ENCODE assay signal across 8 cellular contexts in genomic region chrX:48521353-48522243, GRCh38. TPM values are rescaled to one million over a fixed set of nuclear protein-coding genes. Genes with fewer than 3 reads are reported as not detected.
A peak's percentile ranks its signal among the peaks of the same experiment; 100 is the strongest.
DNase-seq lines count a peak whose midpoint lies in the region; ATAC-seq and TF ChIP-seq lines count a peak whose summit lies in the region.

EBP (plus strand) TSS chrX:48521808; CDS start chrX:48523772, 1,964 bp downstream.

- H3K36me3 ChIP-seq in OCI-LY1 (ENCODE audit: insufficient read depth, low read length): peaks cover 27% of the 10 kb centered on the region

- no TSS peak for BruUV-seq in Calu3 (replicated peaks; lab: Mats Ljungman, UMichigan)

- no peaks in the 10 kb centered on the region for H3K9me3 ChIP-seq in OCI-LY1 (ENCODE audit: low read length)

- peak within 1 kb of the TSS; percentile 99 for H3K4me3 ChIP-seq in OCI-LY1 (ENCODE audit: low read depth, low read length, poor library complexity, severe bottlenecking)

- TF ChIP-seq CTCF in Calu3 (IDR thresholded peaks at IDR 0.05; ENCODE audit: unreplicated experiment): no peak
- no peak for TF ChIP-seq CTCF in OCI-LY1 (IDR thresholded peaks at IDR 0.05; ENCODE audit: low read length)
- TF ChIP-seq CTCF in endothelial cell (IDR thresholded peaks at IDR 0.05; ENCODE audit: unreplicated experiment): no peak

- H3K4me1 ChIP-seq in OCI-LY1 (ENCODE audit: insufficient read depth, low read length, severe bottlenecking): peaks cover 27% of the 10 kb centered on the region

- peaks cover 12% of the 10 kb centered on the region for H3K4me1 Mint-ChIP-seq in Calu3 (ENCODE audit: low read depth, unreplicated experiment)
- peaks cover 3% of the 10 kb centered on the region for H3K4me1 Mint-ChIP-seq in endothelial cell (ENCODE audit: unreplicated experiment)

- H3K27ac ChIP-seq in OCI-LY1 (ENCODE audit: low read depth, low read length, poor library complexity, severe bottlenecking): peak within 1 kb of the TSS; percentile 65

- DNase-seq in Calu3 (peak; percentile 95), HuH-7 (ENCODE audit: low spot score) (peak; percentile 97), endothelial cell (ENCODE audit: low spot score) (peak; percentile 77), midbrain (lab: John Stamatoyannopoulos, UW) (peak; percentile 78)
- DNase-seq in activated CD8-positive, alpha-beta memory T cell treated with anti-CD3 and anti-CD28 coated beads, Interleukin-2, amount 50 U/mL, for 24 hours (ENCODE audit: extremely low read depth): peak; percentile 84
- DNase-seq in stimulated activated CD8-positive, alpha-beta memory T cell treated with anti-CD3 and anti-CD28 coated beads, Interleukin-15, amount 100 ng/mL, for 48 hours (ENCODE audit: low read depth in 2 of 2): peak; percentile 88 to 92

- peaks cover 9% of the 10 kb centered on the region for H3K79me2 ChIP-seq in OCI-LY1 (ENCODE audit: insufficient read depth, low read length)

- H3K4me2 ChIP-seq in OCI-LY1 (ENCODE audit: low read length): peak within 1 kb of the TSS; percentile 91

- H3K9me2 ChIP-seq in OCI-LY1 (ENCODE audit: low read depth, low read length): no peaks in the 10 kb centered on the region

- CTCF ChIA-PET in Calu3 (lab: Charles Lee): interaction anchor here (0.6 to 0.8 kb wide), 3 partner anchors 18 to 54 kb away, joined by 3 to 5 read pairs (median 3); partner anchors contain the start of gene TBC1D25

- H3K36me3 Mint-ChIP-seq in Calu3 (ENCODE audit: insufficient read depth, unreplicated experiment) (peaks cover 31% of the 10 kb centered on the region), endothelial cell (ENCODE audit: low read depth, unreplicated experiment) (peaks cover 2% of the 10 kb centered on the region)

- peak within 1 kb of the TSS; percentile 78 for H3K4me3 Mint-ChIP-seq in Calu3 (ENCODE audit: low read depth, unreplicated experiment)
- peak within 1 kb of the TSS; percentile 94 for H3K4me3 Mint-ChIP-seq in endothelial cell (ENCODE audit: unreplicated experiment)

- H3F3A ChIP-seq in OCI-LY1 (ENCODE audit: insufficient read depth, low read length): no peaks in the 10 kb centered on the region

- H2AFZ ChIP-seq in OCI-LY1 (ENCODE audit: low read length): no peak within 1 kb of the TSS

- H3K27ac Mint-ChIP-seq in Calu3 (ENCODE audit: unreplicated experiment) (peak within 1 kb of the TSS; percentile 83), endothelial cell (ENCODE audit: unreplicated experiment) (peak within 1 kb of the TSS; percentile 36)

- no peaks in the 10 kb centered on the region for H3K27me3 ChIP-seq in OCI-LY1 (ENCODE audit: insufficient read depth, low read length)

- H3K27me3 Mint-ChIP-seq in Calu3 (ENCODE audit: unreplicated experiment) (no peaks in the 10 kb centered on the region), endothelial cell (ENCODE audit: unreplicated experiment) (peaks cover under 1% of the 10 kb centered on the region)

- intact Hi-C loops in Calu3 (cut with micrococcal nuclease; ENCODE audit: unreplicated experiment): no loop called here

- H3K9me3 Mint-ChIP-seq in Calu3 (ENCODE audit: low read depth, unreplicated experiment) (no peaks in the 10 kb centered on the region), endothelial cell (ENCODE audit: unreplicated experiment) (no peaks in the 10 kb centered on the region)

- H3K9ac ChIP-seq in OCI-LY1 (ENCODE audit: low read length): peak within 1 kb of the TSS; percentile 98

- ATAC-seq in GM21515 (IDR thresholded peaks at IDR 0.05; ENCODE audit: unreplicated experiment): peak; percentile 96

- no peaks in the 10 kb centered on the region for H4K20me1 ChIP-seq in OCI-LY1 (ENCODE audit: insufficient read depth, low read length)

RNA-seq across cellular contexts. Expression of gene EBP, which starts in this region (rescaled TPM):
- total RNA-seq in Calu3 (2022) (159 and 186 TPM in 2 replicates), endothelial cell (ENCODE audit: unreplicated experiment) (66.0 TPM)

Comparison
In these comparisons a context has a peak if more than half of its experiments do, and no peak if none do; other contexts are left out.
1. Peak in every context shown above with its lines: DNase-seq, ATAC-seq, H3K4me3 ChIP-seq and H3K27ac ChIP-seq.